In the genomic region with DNA sequence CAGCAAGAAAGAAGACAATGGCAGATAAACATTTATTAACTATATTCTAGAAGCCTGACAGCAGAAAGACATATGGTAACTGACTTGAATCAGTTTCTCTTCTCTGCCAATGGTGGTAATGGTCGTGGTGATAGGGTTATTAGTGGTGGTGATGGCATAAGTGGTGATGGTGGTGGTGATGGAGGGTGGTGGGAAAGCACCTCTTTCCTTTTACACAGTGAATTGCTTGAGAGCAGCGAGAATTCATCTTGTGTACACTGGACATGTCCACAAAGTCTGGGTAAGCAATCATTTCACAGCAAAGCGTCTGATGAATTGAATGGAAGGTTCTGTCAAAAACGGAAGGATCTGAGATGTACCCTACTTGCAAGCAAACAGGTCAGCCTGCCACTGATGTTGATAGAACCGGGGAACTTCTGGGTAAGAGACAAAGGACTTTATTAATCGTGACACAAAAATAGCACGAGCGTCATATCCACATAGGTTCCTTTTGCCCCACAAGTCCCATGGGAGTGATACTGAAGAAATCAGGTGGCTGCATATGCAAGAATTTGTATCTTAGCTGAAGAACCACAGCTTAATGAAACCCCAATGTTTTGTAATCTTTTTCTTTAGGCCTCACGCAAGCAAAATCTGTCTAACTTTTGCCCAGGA, we compare ENCODE assay signal across 19 cellular contexts. TPM values are rescaled to one million over a fixed set of nuclear protein-coding genes. Genes with fewer than 3 reads are reported as not detected.
DNase-seq lines count a peak whose midpoint lies in the region; ATAC-seq and TF ChIP-seq lines count a peak whose summit lies in the region.
"Had no signal": no experiment of that assay in that cellular context is flagged by ENCODE, and none has a peak within 500 bp of the region (broad histone marks: within the 10 kb centered on the region; RNA-seq: fewer than 3 reads in every experiment).

No MANE protein-coding gene starts in this region.

- H3K9me3 ChIP-seq in left lung, result no peaks in the 10 kb centered on the region
- H3K9me3 ChIP-seq: sigmoid colon, upper lobe of right lung had no signal

- H3K4me3 ChIP-seq in dorsolateral prefrontal cortex (no peak overlapping the region), left lung (no peak overlapping the region)
- H3K4me3 ChIP-seq: sigmoid colon, upper lobe of right lung had no signal

- TF ChIP-seq CTCF in GM10248 (IDR thresholded peaks at IDR 0.05; ENCODE audit: control extremely low read depth, extremely low read depth, low read depth, missing control alignments) (no peak), dorsolateral prefrontal cortex (IDR thresholded peaks at IDR 0.05 in 54 of 56, conservative IDR thresholded peaks at IDR 0.05 in 2 of 56; ENCODE audit: low read depth in 1 of 56, partially characterized antibody in 56 of 56) (no peak), left lung (IDR thresholded peaks at IDR 0.05) (no peak)

- H3K27ac ChIP-seq in dorsolateral prefrontal cortex (no peak overlapping the region), left lung (no peak overlapping the region)
- H3K27ac ChIP-seq: RWPE1, sigmoid colon, upper lobe of right lung, VCaP had no signal

- H3K4me1 ChIP-seq in left lung, result no peaks in the 10 kb centered on the region
- H3K4me1 ChIP-seq: sigmoid colon, upper lobe of right lung had no signal

- CTCF ChIA-PET in GM10248 (lab: Yijun Ruan, JAX), result no interaction called here

- POLR2A ChIA-PET in GM10248 (lab: Yijun Ruan, JAX), result no interaction called here

- no peaks in the 10 kb centered on the region for H3K36me3 ChIP-seq in left lung
- H3K36me3 ChIP-seq: sigmoid colon, upper lobe of right lung had no signal

- no peaks in the 10 kb centered on the region for H3K27me3 ChIP-seq in dorsolateral prefrontal cortex
- H3K27me3 ChIP-seq in left lung, result no peaks in the 10 kb centered on the region
- H3K27me3 ChIP-seq: sigmoid colon, upper lobe of right lung had no signal

- DNase-seq in GM10248 (ENCODE audit: extremely low spot score) (peak; percentile 34), dorsolateral prefrontal cortex (no peak), left lung (no peak), inferior parietal cortex (ENCODE audit: extremely low spot score) (no peak), GDM1 (lab: John Stamatoyannopoulos, UW) (no peak)
- DNase-seq: activated T-cell treated with anti-CD3 and anti-CD28 coated beads, Interleukin-2, amount 50 U/mL, for 48 hours; caudate nucleus; DND-41; GOT3; KBM-7; NCI-H446; sigmoid colon; upper lobe of right lung had no signal

- intact Hi-C loops in dorsolateral prefrontal cortex (cut with DNase I), result no loop called here
- intact Hi-C loops in left lung (cut with DNase I), result no loop called here

- peak; percentile 80 for ATAC-seq in GM19397 (IDR thresholded peaks at IDR 0.05; ENCODE audit: unreplicated experiment)
- ATAC-seq in HG02763 (IDR thresholded peaks at IDR 0.05; ENCODE audit: unreplicated experiment), result peak; percentile 69
- peak; percentile 54 for ATAC-seq in HG03469 (IDR thresholded peaks at IDR 0.05; ENCODE audit: unreplicated experiment)
- ATAC-seq in left lung, result no peak
- ATAC-seq: esophagus mucosa, upper lobe of right lung had no signal

RNA-seq across cellular contexts. Expression of a gene that starts 23.5 kb away (rescaled TPM):
- 100 to 1,000 TPM in 4 of 120 experiments, 10 to 100 TPM in 116; 66.1 to 103 (median 87.1) TPM for total RNA-seq in dorsolateral prefrontal cortex
- 10 to 100 TPM; 56.7 to 74.8 TPM for total RNA-seq in left lung
